In genomic region chr14:23418021-23418420, GRCh38 we compare ENCODE assay signal across 35 cellular contexts. TPM values are rescaled to one million over a fixed set of nuclear protein-coding genes. Genes with fewer than 3 reads are reported as not detected.
"Had no signal": no experiment of that assay in that cellular context is flagged by ENCODE, and none has a peak within 500 bp of the region (broad histone marks: within the 10 kb centered on the region; RNA-seq: fewer than 3 reads in every experiment).

No MANE protein-coding gene starts in this region.

- DNase-seq: activated CD4-positive, alpha-beta T cell treated with anti-CD3 and anti-CD28 coated beads for 1 hour; activated CD4-positive, alpha-beta T cell treated with anti-CD3 and anti-CD28 coated beads, Interleukin-2, amount 10 ng/mL, durations not matched to agents 24 days and 14 days; activated CD4-positive, alpha-beta T cell treated with anti-CD3 and anti-CD28 coated beads, Interleukin-2, amount 50 U/mL, for 48 hours; activated CD4-positive, CD25-positive, alpha-beta regulatory T cell; activated CD8-positive, alpha-beta T cell treated with anti-CD3 and anti-CD28 coated beads, Interleukin-2, amount 10 ng/mL, durations not matched to agents 7 days and 5 days; activated gamma-delta T cell; activated naive CD4-positive, alpha-beta T cell treated with Interleukin-2 at 50 U/mL for 16 hours; activated naive CD8-positive, alpha-beta T cell treated with anti-CD3 and anti-CD28 coated beads, Interleukin-2, amount 10 ng/mL, durations not matched to agents 7 days and 5 days; activated T-cell treated with anti-CD3 and anti-CD28 coated beads, Interleukin-2, amount 50 U/mL, for 24 hours; amygdala; MM.1S; MV-4-11; NCI-H1092 treated with DMSO at 0.1 percent for 48 hours; NCI-H1417; NCI-H146; NCI-H187; NCI-H2029 treated with DMSO at 0.1 percent for 48 hours; NCI-H2107; NCI-H2171; NCI-H510A; NCI-H526; NCI-H748 treated with DMSO at 0.1 percent for 48 hours; NK-92 treated with Interleukin-12 subunit alpha and Interleukin-12 subunit beta, amount 100 ng/mL, for 24 hours; PC-3; Peyer's patch; RPMI8226; T1000; WERI-Rb-1 had no signal

- H3K27me3 ChIP-seq: ascending aorta, Peyer's patch had no signal

- ATAC-seq: activated CD8-positive, alpha-beta T cell treated with anti-CD3 and anti-CD28 coated beads, Interleukin-2, amount 10 ng/mL, durations not matched to agents 7 days and 5 days; PC-3 had no signal

- H3K36me3 Mint-ChIP-seq: activated naive CD4-positive, alpha-beta T cell treated with anti-CD3 and anti-CD28 coated beads, Interleukin-2, amount 50 U/mL, for 24 hours; activated naive CD8-positive, alpha-beta T cell treated with anti-CD3 and anti-CD28 coated beads, Interleukin-2, amount 10 ng/mL, durations not matched to agents 7 days and 5 days had no signal

- H3K27ac ChIP-seq: ascending aorta, KMS-11, Peyer's patch, WERI-Rb-1 had no signal

- H3K36me3 ChIP-seq: ascending aorta, Peyer's patch, WERI-Rb-1 had no signal

- H3K9me3 Mint-ChIP-seq: activated CD4-positive, alpha-beta T cell treated with anti-CD3 and anti-CD28 coated beads, Interleukin-2, amount 10 ng/mL, durations not matched to agents 24 days and 14 days; activated naive CD4-positive, alpha-beta T cell treated with anti-CD3 and anti-CD28 coated beads, Interleukin-2, amount 50 U/mL, for 24 hours; activated naive CD8-positive, alpha-beta T cell treated with anti-CD3 and anti-CD28 coated beads, Interleukin-2, amount 10 ng/mL, durations not matched to agents 7 days and 5 days; activated T-cell treated with anti-CD3 and anti-CD28 coated beads, Interleukin-2, amount 50 U/mL, for 24 hours; activated T-helper 2 cell treated with anti-CD3 and anti-CD28 coated beads, Interferon-gamma antibody, Interleukin-2, Interleukin-4, amounts not matched to agents 10 μg/mL and 5 μg/mL and 100 μg/mL, durations not matched to agents 14 hours and 24 hours and 36 hours had no signal

- H3K4me1 Mint-ChIP-seq: activated naive CD4-positive, alpha-beta T cell treated with anti-CD3 and anti-CD28 coated beads, Interleukin-2, amount 50 U/mL, for 24 hours had no signal

- H3K27me3 Mint-ChIP-seq: activated CD4-positive, alpha-beta T cell treated with anti-CD3 and anti-CD28 coated beads, Interleukin-2, amount 10 ng/mL, durations not matched to agents 24 days and 14 days; activated naive CD4-positive, alpha-beta T cell treated with anti-CD3 and anti-CD28 coated beads, Interleukin-2, amount 50 U/mL, for 24 hours; activated naive CD8-positive, alpha-beta T cell treated with anti-CD3 and anti-CD28 coated beads, Interleukin-2, amount 10 ng/mL, durations not matched to agents 7 days and 5 days had no signal

- H3K4me3 Mint-ChIP-seq: activated CD4-positive, alpha-beta T cell treated with anti-CD3 and anti-CD28 coated beads, Interleukin-2, amount 10 ng/mL, durations not matched to agents 24 days and 14 days; activated CD8-positive, alpha-beta T cell treated with anti-CD3 and anti-CD28 coated beads, Interleukin-2, amount 10 ng/mL, durations not matched to agents 7 days and 5 days; activated naive CD4-positive, alpha-beta T cell treated with anti-CD3 and anti-CD28 coated beads, Interleukin-2, amount 50 U/mL, for 24 hours; activated naive CD8-positive, alpha-beta T cell treated with anti-CD3 and anti-CD28 coated beads, Interleukin-2, amount 10 ng/mL, durations not matched to agents 7 days and 5 days; activated T-cell treated with anti-CD3 and anti-CD28 coated beads, Interleukin-2, amount 50 U/mL, for 24 hours had no signal

- H3K4me3 ChIP-seq: ascending aorta, Peyer's patch had no signal

- H3K4me1 ChIP-seq: ascending aorta, Peyer's patch had no signal

- H3K9me3 ChIP-seq: ascending aorta, Peyer's patch had no signal

- H3K27ac Mint-ChIP-seq: activated CD4-positive, alpha-beta T cell treated with anti-CD3 and anti-CD28 coated beads, Interleukin-2, amount 10 ng/mL, durations not matched to agents 24 days and 14 days; activated CD8-positive, alpha-beta T cell treated with anti-CD3 and anti-CD28 coated beads, Interleukin-2, amount 10 ng/mL, durations not matched to agents 7 days and 5 days; activated naive CD4-positive, alpha-beta T cell treated with anti-CD3 and anti-CD28 coated beads, Interleukin-2, amount 50 U/mL, for 24 hours; activated naive CD8-positive, alpha-beta T cell treated with anti-CD3 and anti-CD28 coated beads, Interleukin-2, amount 10 ng/mL, durations not matched to agents 7 days and 5 days; activated T-cell treated with anti-CD3 and anti-CD28 coated beads, Interleukin-2, amount 50 U/mL, for 24 hours; activated T-helper 2 cell treated with anti-CD3 and anti-CD28 coated beads, Interferon-gamma antibody, Interleukin-2, Interleukin-4, amounts not matched to agents 10 μg/mL and 5 μg/mL and 100 μg/mL, durations not matched to agents 14 hours and 24 hours and 36 hours had no signal

RNA-seq across cellular contexts. Expression of gene MYH6, which starts 9.9 kb away (rescaled TPM):
- total RNA-seq: activated CD8-positive, alpha-beta T cell treated with anti-CD3 and anti-CD28 coated beads, Interleukin-2, amount 10 ng/mL, durations not matched to agents 7 days and 5 days; activated naive CD8-positive, alpha-beta T cell treated with anti-CD3 and anti-CD28 coated beads, Interleukin-2, amount 10 ng/mL, durations not matched to agents 7 days and 5 days; ascending aorta; LHCN-M2; PC-3; Peyer's patch; T-helper 2 cell treated with Interferon-gamma antibody and Interleukin-4, amounts not matched to agents 100 ng/mL and 5 ng/mL, for 36 hours had no signal

RNA-seq across cellular contexts. Expression of gene MYH7, which starts 17.4 kb away (rescaled TPM):
- total RNA-seq: activated CD4-positive, alpha-beta T cell treated with anti-CD3 and anti-CD28 coated beads, Interleukin-2, amount 10 ng/mL, durations not matched to agents 24 days and 14 days; activated CD8-positive, alpha-beta T cell treated with anti-CD3 and anti-CD28 coated beads, Interleukin-2, amount 10 ng/mL, durations not matched to agents 7 days and 5 days; activated naive CD8-positive, alpha-beta T cell treated with anti-CD3 and anti-CD28 coated beads, Interleukin-2, amount 10 ng/mL, durations not matched to agents 7 days and 5 days; activated T-helper 2 cell treated with anti-CD3 and anti-CD28 coated beads, Interferon-gamma antibody, Interleukin-2, Interleukin-4, amounts not matched to agents 10 μg/mL and 5 μg/mL and 100 μg/mL, durations not matched to agents 14 hours and 24 hours and 36 hours; ascending aorta; PC-3; T-helper 2 cell treated with Interferon-gamma antibody and Interleukin-4, amounts not matched to agents 100 ng/mL and 5 ng/mL, for 36 hours had no signal

RNA-seq across cellular contexts. Expression of gene CMTM5, which starts 41.2 kb away (rescaled TPM):
- total RNA-seq: activated CD4-positive, alpha-beta T cell treated with anti-CD3 and anti-CD28 coated beads, Interleukin-2, amount 10 ng/mL, durations not matched to agents 24 days and 14 days; activated CD8-positive, alpha-beta T cell treated with anti-CD3 and anti-CD28 coated beads, Interleukin-2, amount 10 ng/mL, durations not matched to agents 7 days and 5 days; activated naive CD8-positive, alpha-beta T cell treated with anti-CD3 and anti-CD28 coated beads, Interleukin-2, amount 10 ng/mL, durations not matched to agents 7 days and 5 days; activated T-helper 2 cell treated with anti-CD3 and anti-CD28 coated beads, Interferon-gamma antibody, Interleukin-2, Interleukin-4, amounts not matched to agents 10 μg/mL and 5 μg/mL and 100 μg/mL, durations not matched to agents 14 hours and 24 hours and 36 hours; LHCN-M2; PC-3; Peyer's patch; T-helper 1 cell treated with Interleukin-12 subunit alpha and Interleukin-12 subunit beta and Interleukin-4 antibody, amounts not matched to agents 30 ng/mL and 1 ng/mL, for 36 hours; T-helper 2 cell treated with Interferon-gamma antibody and Interleukin-4, amounts not matched to agents 100 ng/mL and 5 ng/mL, for 36 hours had no signal

RNA-seq across cellular contexts. Expression of gene IL25, which starts 45.4 kb away (rescaled TPM):
- total RNA-seq: activated CD4-positive, alpha-beta T cell treated with anti-CD3 and anti-CD28 coated beads, Interleukin-2, amount 10 ng/mL, durations not matched to agents 24 days and 14 days; activated CD8-positive, alpha-beta T cell treated with anti-CD3 and anti-CD28 coated beads, Interleukin-2, amount 10 ng/mL, durations not matched to agents 7 days and 5 days; activated T-helper 2 cell treated with anti-CD3 and anti-CD28 coated beads, Interferon-gamma antibody, Interleukin-2, Interleukin-4, amounts not matched to agents 10 μg/mL and 5 μg/mL and 100 μg/mL, durations not matched to agents 14 hours and 24 hours and 36 hours; ascending aorta; LHCN-M2; PC-3; Peyer's patch; T-helper 1 cell treated with Interleukin-12 subunit alpha and Interleukin-12 subunit beta and Interleukin-4 antibody, amounts not matched to agents 30 ng/mL and 1 ng/mL, for 36 hours; T-helper 2 cell treated with Interferon-gamma antibody and Interleukin-4, amounts not matched to agents 100 ng/mL and 5 ng/mL, for 36 hours had no signal
